In the genomic region with DNA sequence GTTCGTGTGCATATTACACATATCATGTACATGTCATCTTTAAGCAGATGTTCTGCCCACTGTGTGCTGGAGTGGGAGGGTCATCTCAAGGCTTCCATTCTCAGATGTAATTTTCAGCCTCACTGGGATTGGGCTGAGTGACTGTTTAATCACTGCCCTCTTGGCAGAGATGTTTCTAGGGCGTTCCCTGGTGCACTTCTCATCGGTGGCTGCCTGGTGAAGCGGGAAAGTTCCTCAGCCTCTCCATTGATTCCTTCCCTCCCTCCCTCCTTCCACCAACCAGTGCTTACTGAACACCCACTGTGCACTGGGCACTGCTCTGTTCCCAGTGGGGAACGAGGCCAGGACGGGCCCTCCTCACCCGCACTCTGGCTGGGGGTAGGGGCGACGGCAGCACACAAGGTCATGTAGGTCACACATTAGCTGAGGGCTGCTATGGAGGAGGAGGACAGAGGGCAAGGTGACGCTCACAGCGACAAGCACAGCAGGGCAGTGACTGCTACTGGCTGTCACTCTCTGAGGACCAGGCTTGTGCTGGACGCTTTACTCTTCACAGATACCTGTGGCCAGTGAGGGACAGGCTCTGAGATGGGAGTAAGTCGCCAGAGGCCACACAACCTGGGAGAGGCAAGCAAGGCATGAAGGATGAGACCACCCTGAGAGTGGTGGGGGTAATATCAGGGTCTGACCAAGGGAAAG, we compare ENCODE assay signal across 17 cellular contexts. TPM values are rescaled to one million over a fixed set of nuclear protein-coding genes. Genes with fewer than 3 reads are reported as not detected.
A peak's percentile ranks its signal among the peaks of the same experiment; 100 is the strongest.
DNase-seq lines count a peak whose midpoint lies in the region; TF ChIP-seq lines count a peak whose summit lies in the region.
"Had no signal": no experiment of that assay in that cellular context is flagged by ENCODE, and none has a peak within 500 bp of the region (broad histone marks: within the 10 kb centered on the region; RNA-seq: fewer than 3 reads in every experiment).

No MANE protein-coding gene starts in this region.

- no peak overlapping the region for H4K5ac ChIP-seq in mesendoderm (ENCODE audit: low read length)

- H3K27ac ChIP-seq in cingulate gyrus (ENCODE audit: low read depth, low read length) (peak overlapping the region; percentile 23), neural progenitor cell (no peak overlapping the region), thyroid gland (no peak overlapping the region), mesendoderm (ENCODE audit: low read depth, low read length) (no peak overlapping the region)

- peaks cover 47% of the 10 kb centered on the region for H3K4me1 Mint-ChIP-seq in neural progenitor cell
- H3K4me1 Mint-ChIP-seq: CD14-positive monocyte had no signal

- peaks cover 10% of the 10 kb centered on the region for H3K4me1 ChIP-seq in neural progenitor cell
- peaks cover 4 to 10% of the 10 kb centered on the region in 2 donors for H3K4me1 ChIP-seq in thyroid gland
- H3K4me1 ChIP-seq in mesendoderm (ENCODE audit: control insufficient read depth, low read depth, low read length), result peaks cover 2% of the 10 kb centered on the region

- H2BK5ac ChIP-seq in mesendoderm (ENCODE audit: low read length), result no peak overlapping the region

- H3K79me1 ChIP-seq in mesendoderm (ENCODE audit: low read length), result no peaks in the 10 kb centered on the region

- TF ChIP-seq CTCF in neural progenitor cell (IDR thresholded peaks at IDR 0.05) (no peak), thyroid gland (IDR thresholded peaks at IDR 0.05) (no peak)

- H3K4me2 ChIP-seq in neural progenitor cell (no peak overlapping the region), mesendoderm (ENCODE audit: low read length) (no peak overlapping the region)
- H3K4me2 ChIP-seq: SK-N-SH had no signal

- H3K9ac ChIP-seq in neural progenitor cell, result no peak overlapping the region
- no peak overlapping the region for H3K9ac ChIP-seq in mesendoderm (ENCODE audit: low read length)
- H3K9ac ChIP-seq: SK-N-SH had no signal

- no peak overlapping the region for H2BK120ac ChIP-seq in mesendoderm (ENCODE audit: low read depth, low read length)

- H3K27ac Mint-ChIP-seq in neural progenitor cell, result peak overlapping the region; percentile 57
- H3K27ac Mint-ChIP-seq: CD14-positive monocyte, HFFc6 had no signal

- H3F3A ChIP-seq in neural progenitor cell (ENCODE audit: low read depth), result no peaks in the 10 kb centered on the region

- WGBS in thyroid gland, 2 donors, result 50 to 73% methylated on average over 12 to 13 of the region's 13 CpGs
- WGBS in mesendoderm (ENCODE audit: extremely low coverage, insufficient coverage, low lambda C conversion rate), result no CpG with 5 or more reads among the region's 13 CpGs

- no peak overlapping the region for H3K56ac ChIP-seq in mesendoderm (ENCODE audit: low read length)

- no peak overlapping the region for H3K23ac ChIP-seq in mesendoderm (ENCODE audit: low read length)

- H4K20me1 ChIP-seq in neural progenitor cell (ENCODE audit: low read depth), result peaks cover 85% of the 10 kb centered on the region

- no peak for TF ChIP-seq POLR2A in thyroid gland (IDR thresholded peaks at IDR 0.05)

- H3K79me2 ChIP-seq in neural progenitor cell (ENCODE audit: low read depth) (peaks cover under 1% of the 10 kb centered on the region), mesendoderm (ENCODE audit: control insufficient read depth, insufficient read depth, low read length) (no peaks in the 10 kb centered on the region)

- no peak overlapping the region for H2AK5ac ChIP-seq in mesendoderm (ENCODE audit: low read length)

- H3K36me3 ChIP-seq in neural progenitor cell (no peaks in the 10 kb centered on the region), thyroid gland (no peaks in the 10 kb centered on the region), mesendoderm (ENCODE audit: control insufficient read depth, insufficient read depth, low read length) (no peaks in the 10 kb centered on the region)

- H2BK15ac ChIP-seq in mesendoderm (replicated peaks; ENCODE audit: low read depth), result no peak overlapping the region

- no peaks in the 10 kb centered on the region for H3K27me3 Mint-ChIP-seq in neural progenitor cell (ENCODE audit: insufficient read depth, low read depth)

- H4K8ac ChIP-seq in mesendoderm (ENCODE audit: low read depth, low read length), result no peak overlapping the region

- H3K9me3 Mint-ChIP-seq in neural progenitor cell, result no peaks in the 10 kb centered on the region
- H3K9me3 Mint-ChIP-seq: HFFc6 had no signal

- no peak overlapping the region for H3K18ac ChIP-seq in mesendoderm (ENCODE audit: low read length)

- H3K4me3 Mint-ChIP-seq in neural progenitor cell, result peak overlapping the region; percentile 35
- H3K4me3 Mint-ChIP-seq: CD14-positive monocyte, HFFc6 had no signal

- H3K4me3 ChIP-seq in neural progenitor cell, result no peak overlapping the region
- no peak overlapping the region for H3K4me3 ChIP-seq in thyroid gland (replicated peaks in 1 of 3)
- H3K4me3 ChIP-seq in mesendoderm (ENCODE audit: low read length), result no peak overlapping the region

- intact Hi-C loops in thyroid gland (cut with DNase I), result no loop called here

- H3K36me3 Mint-ChIP-seq in neural progenitor cell, result peaks cover 7% of the 10 kb centered on the region
- H3K36me3 Mint-ChIP-seq: CD14-positive monocyte had no signal

- no peak overlapping the region for H3K4ac ChIP-seq in mesendoderm (ENCODE audit: low read depth, low read length)

- DNase-seq in NCI-H2227 treated with DMSO at 0.1 percent for 48 hours (lab: John Stamatoyannopoulos, UW), result peak; percentile 16
- no peak for DNase-seq in neural progenitor cell (ENCODE audit: low spot score)
- DNase-seq in thyroid gland, result peak; percentile 55 to 64
- DNase-seq in stimulated activated CD4-positive, alpha-beta T cell treated with anti-CD3 and anti-CD28 coated beads, Interleukin-1b, Interleukin-23, amount 100 ng/mL, for 48 hours, result no peak
- no peak for DNase-seq in kidney glomerular epithelial cell (lab: John Stamatoyannopoulos, UW)
- no peak for DNase-seq in mesendoderm
- DNase-seq: DMS79 treated with DMSO at 0.1 percent for 48 hours; HFFc6; KG1; NCI-H1694 treated with DMSO at 0.1 percent for 48 hours; NCI-H345; NCI-H526; NK-92 treated with Interleukin-12 subunit alpha and Interleukin-12 subunit beta, amount 100 ng/mL, for 24 hours; Right ventricle myocardium superior; SK-N-SH had no signal

- no peak overlapping the region for H2AFZ ChIP-seq in neural progenitor cell (replicated peaks)

- H3K9me3 ChIP-seq in neural progenitor cell (ENCODE audit: low read depth) (no peaks in the 10 kb centered on the region), thyroid gland (no peaks in the 10 kb centered on the region)
- H3K9me3 ChIP-seq: SK-N-SH had no signal

- no peaks in the 10 kb centered on the region for H3K27me3 ChIP-seq in neural progenitor cell
- H3K27me3 ChIP-seq in thyroid gland, result no peaks in the 10 kb centered on the region
- H3K27me3 ChIP-seq in mesendoderm (ENCODE audit: insufficient read depth, low read length, poor library complexity), result no peaks in the 10 kb centered on the region

RNA-seq across cellular contexts. Expression of a gene that starts 22.9 kb away (rescaled TPM):
- total RNA-seq in neural progenitor cell (ENCODE audit: low replicate concordance) (16.5 and 31.3 TPM in 2 replicates), thyroid gland (1 to 10 TPM; 4.2 to 8.2 (median 4.8) TPM)
- 4.0 TPM for polyA plus RNA-seq in mesendoderm (2013, experiment 1 of 2)
- 3.9 TPM for polyA plus RNA-seq in mesendoderm (2013, experiment 2 of 2)

RNA-seq across cellular contexts. Expression of a gene that starts 48.6 kb away (rescaled TPM):
- total RNA-seq in neural progenitor cell (ENCODE audit: low replicate concordance) (0.43 and 2.0 TPM in 2 replicates), thyroid gland (1 to 10 TPM in 2 of 4 donors, not detected in 2; 1.1 to 3.0 TPM)
- 0.20 TPM for polyA plus RNA-seq in mesendoderm (2013, experiment 1 of 2)
- 0.20 TPM for polyA plus RNA-seq in mesendoderm (2013, experiment 2 of 2)
- total RNA-seq: HFFc6, Right ventricle myocardium superior had no signal
- polyA plus RNA-seq: CD14-positive monocyte had no signal

RNA-seq across cellular contexts. Expression of a gene that starts 52.0 kb away (rescaled TPM):
- 2.1 and 2.9 TPM in 2 replicates for total RNA-seq in neural progenitor cell (ENCODE audit: low replicate concordance)
- total RNA-seq in thyroid gland, result 10 to 100 TPM; 10.9 to 33.4 (median 27.8) TPM
- polyA plus RNA-seq in mesendoderm (2013, experiment 1 of 2), result 0.67 TPM
- 0.64 TPM for polyA plus RNA-seq in mesendoderm (2013, experiment 2 of 2)

Comparison
In these comparisons a context has a peak if more than half of its experiments do, and no peak if none do; other contexts are left out.
1. DNase-seq: peak in NCI-H2227 treated with DMSO at 0.1 percent for 48 hours (single experiment) and thyroid gland (2 of 2); none in neural progenitor cell (single experiment), stimulated activated CD4-positive, alpha-beta T cell treated with anti-CD3 and anti-CD28 coated beads, Interleukin-1b, Interleukin-23, amount 100 ng/mL, for 48 hours (single experiment), kidney glomerular epithelial cell (single experiment) and mesendoderm (single experiment).